In the genomic region with DNA sequence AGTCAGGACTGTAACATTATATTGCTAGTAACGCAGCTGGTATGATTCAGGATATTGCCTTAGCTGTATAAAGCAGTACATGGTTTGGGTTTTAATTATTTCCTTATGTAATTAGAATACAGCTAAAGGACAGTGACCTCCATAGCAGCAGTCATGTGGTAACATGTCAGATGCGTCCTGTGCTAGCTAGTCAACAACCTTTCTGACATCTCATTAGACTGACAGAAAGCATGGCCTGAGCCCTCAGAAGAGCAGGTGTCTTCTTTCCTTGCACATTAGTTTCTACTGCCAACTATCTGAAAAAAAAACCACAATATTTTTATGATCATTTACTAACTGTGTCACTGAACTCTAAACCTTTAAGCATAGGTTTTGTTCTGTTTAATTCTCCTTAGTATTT, we compare ENCODE assay signal across 20 cellular contexts.
DNase-seq lines count a peak whose midpoint lies in the region; ATAC-seq and TF ChIP-seq lines count a peak whose summit lies in the region.
"Had no signal": no experiment of that assay in that cellular context is flagged by ENCODE, and none has a peak within 500 bp of the region (broad histone marks: within the 10 kb centered on the region; RNA-seq: fewer than 3 reads in every experiment).

No MANE protein-coding gene starts in this region.

- no peaks in the 10 kb centered on the region for H3K27me3 ChIP-seq in gastrocnemius medialis
- H3K27me3 ChIP-seq: BLaER1 had no signal

- H3K36me3 ChIP-seq in gastrocnemius medialis: no peaks in the 10 kb centered on the region
- H3K36me3 ChIP-seq: BLaER1 had no signal

- no peaks in the 10 kb centered on the region for H3K9me3 ChIP-seq in gastrocnemius medialis
- H3K9me3 ChIP-seq: BLaER1, Caco-2 had no signal

- TF ChIP-seq CTCF in gastrocnemius medialis (IDR thresholded peaks at IDR 0.05 in 4 of 5, conservative IDR thresholded peaks at IDR 0.05 in 1 of 5): no peak

- peak overlapping the region in 3 of 4 donors; percentile 12 to 59 (median 27) for H3K27ac ChIP-seq in gastrocnemius medialis
- H3K27ac ChIP-seq: 22Rv1, BLaER1, C4-2B had no signal

- in situ Hi-C loops in gastrocnemius medialis (cut with MboI; ENCODE audit: low sequenced_read_pairs in 4 of 4): no loop called here

- TF ChIP-seq POLR2A in gastrocnemius medialis (IDR thresholded peaks at IDR 0.05): no peak

- H3K4me3 ChIP-seq in gastrocnemius medialis: no peak overlapping the region
- H3K4me3 ChIP-seq: BLaER1, GM23338 had no signal

- intact Hi-C loops in gastrocnemius medialis (cut with DNase I; ENCODE audit: low total_unique reads): no loop called here

- DNase-seq in DMS153 (lab: John Stamatoyannopoulos, UW) (peak; percentile 7), DMS153 treated with DMSO at 0.1 percent for 48 hours (lab: John Stamatoyannopoulos, UW; ENCODE audit: unreplicated experiment) (no peak), myocyte (ENCODE audit: low read depth) (peak; percentile 1), gastrocnemius medialis (no peak), SHP77 (lab: John Stamatoyannopoulos, UW) (no peak)
- DNase-seq: Caco-2; CD4-positive, CD25-positive, alpha-beta regulatory T cell; CD8-positive, alpha-beta T cell; DMS53; DMS79 treated with DMSO at 0.1 percent for 48 hours; GF-D8; H9 had no signal

- peaks cover 0 to 15% of the 10 kb centered on the region in 2 donors for H3K4me1 ChIP-seq in gastrocnemius medialis
- H3K4me1 ChIP-seq: BLaER1 had no signal

- peak; percentile 44 for ATAC-seq in HG03432 (IDR thresholded peaks at IDR 0.05; ENCODE audit: unreplicated experiment)
- ATAC-seq in gastrocnemius medialis: peak; percentile 69 to 73
- no peak for ATAC-seq in HG03520 (IDR thresholded peaks at IDR 0.05; ENCODE audit: unreplicated experiment)
- ATAC-seq in GM21528 (IDR thresholded peaks at IDR 0.05; ENCODE audit: low FRiP score, unreplicated experiment): no peak
- ATAC-seq: CD8-positive, alpha-beta T cell; GM23338; HCT116 had no signal

Comparison
In these comparisons a context has a peak if more than half of its experiments do, and no peak if none do; other contexts are left out.
1. DNase-seq: peak in DMS153 (single experiment) and myocyte (single experiment); none in DMS153 treated with DMSO at 0.1 percent for 48 hours (single experiment), gastrocnemius medialis (0 of 2) and SHP77 (0 of 2).
2. ATAC-seq: peak in HG03432 (single experiment) and gastrocnemius medialis (2 of 2); none in HG03520 (single experiment) and GM21528 (single experiment).